ENCODE assay signal across 24 cellular contexts in the genomic region with DNA sequence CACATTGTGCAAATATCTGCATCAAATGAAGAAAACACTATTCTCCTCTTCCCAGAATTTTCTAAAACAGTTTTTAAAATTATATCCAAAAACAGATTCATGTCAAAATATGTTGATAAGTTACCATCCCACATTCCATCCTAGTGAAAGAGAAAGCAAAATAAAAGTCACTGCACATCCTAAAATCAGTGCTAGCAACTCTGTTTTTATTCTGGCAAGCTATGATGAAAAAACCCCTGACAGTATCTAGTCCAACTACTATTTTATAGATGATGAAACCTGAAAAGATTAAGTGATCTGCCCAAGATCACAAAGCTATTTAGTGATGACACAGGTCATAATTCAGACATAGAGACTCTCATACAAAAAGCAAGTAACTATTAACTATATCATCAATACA.
"Had no signal": no experiment of that assay in that cellular context is flagged by ENCODE, and none has a peak within 500 bp of the region (broad histone marks: within the 10 kb centered on the region; RNA-seq: fewer than 3 reads in every experiment).

No MANE protein-coding gene starts in this region.

- DNase-seq: activated CD4-positive, alpha-beta T cell treated with anti-CD3 and anti-CD28 coated beads, Interleukin-2, amount 10 ng/mL, durations not matched to agents 24 days and 14 days; activated CD4-positive, CD25-positive, alpha-beta regulatory T cell treated with anti-CD3 and anti-CD28 coated beads, Interleukin-2, amount 50 U/mL, for 72 hours; activated CD8-positive, alpha-beta T cell treated with anti-CD3 and anti-CD28 coated beads for 36 hours; activated naive CD4-positive, alpha-beta T cell treated with Interleukin-2 at 50 U/mL for 16 hours; activated naive CD8-positive, alpha-beta T cell treated with anti-CD3 and anti-CD28 coated beads, Interleukin-2, amount 10 ng/mL, durations not matched to agents 7 days and 5 days; activated T-cell treated with anti-CD3 and anti-CD28 coated beads, Interleukin-2, amount 50 U/mL, for 72 hours; amniotic stem cell; caudate nucleus; effector CD8-positive, alpha-beta T cell; gastrocnemius medialis; glutamatergic neuron; left cardiac atrium; left ventricle myocardium superior; mucosa of descending colon; right cardiac atrium; stimulated activated CD4-positive, alpha-beta T cell treated with anti-CD3 and anti-CD28 coated beads, Interleukin-12 subunit alpha, Interleukin-12 subunit beta, amount 100 ng/mL, for 4 hours; stimulated activated CD4-positive, alpha-beta T cell treated with anti-CD3 and anti-CD28 coated beads, Interleukin-4, amount 100 ng/mL, for 1 hour; stimulated activated naive CD8-positive, alpha-beta T cell treated with anti-CD3 and anti-CD28 coated beads, Interleukin-15, Interleukin-2, amounts not matched to agents 100 U/mL and 50 U/mL, for 24 hours; T1000; testis; transverse colon had no signal

- H3K4me3 ChIP-seq: gastrocnemius medialis, mucosa of descending colon, skin epidermis, testis, transverse colon had no signal

- H3K4me1 ChIP-seq: gastrocnemius medialis, testis, transverse colon had no signal

- H3K27me3 Mint-ChIP-seq: activated CD4-positive, alpha-beta T cell treated with anti-CD3 and anti-CD28 coated beads, Interleukin-2, amount 10 ng/mL, durations not matched to agents 24 days and 14 days; activated CD8-positive, alpha-beta T cell treated with anti-CD3 and anti-CD28 coated beads for 36 hours; activated naive CD8-positive, alpha-beta T cell treated with anti-CD3 and anti-CD28 coated beads, Interleukin-2, amount 10 ng/mL, durations not matched to agents 7 days and 5 days; natural killer cell treated with Interleukin-12 subunit alpha and Interleukin-12 subunit beta and Interleukin-15 and Interleukin-18, amount 100 ng/mL, for 72 hours had no signal

- H3K9me3 ChIP-seq: gastrocnemius medialis, mucosa of descending colon, testis, transverse colon had no signal

- H3K9me3 Mint-ChIP-seq: activated CD4-positive, alpha-beta T cell treated with anti-CD3 and anti-CD28 coated beads, Interleukin-2, amount 10 ng/mL, durations not matched to agents 24 days and 14 days; activated CD8-positive, alpha-beta T cell treated with anti-CD3 and anti-CD28 coated beads for 36 hours; activated naive CD8-positive, alpha-beta T cell treated with anti-CD3 and anti-CD28 coated beads, Interleukin-2, amount 10 ng/mL, durations not matched to agents 7 days and 5 days; activated T-cell treated with anti-CD3 and anti-CD28 coated beads, Interleukin-2, amount 50 U/mL, for 72 hours; natural killer cell treated with Interleukin-12 subunit alpha and Interleukin-12 subunit beta and Interleukin-15 and Interleukin-18, amount 100 ng/mL, for 72 hours; T-helper 1 cell treated with Interleukin-12 subunit alpha and Interleukin-12 subunit beta and Interleukin-4 antibody, amounts not matched to agents 30 μg/mL and 1 μg/mL, for 36 hours had no signal

- H3K4me3 Mint-ChIP-seq: activated CD4-positive, alpha-beta T cell treated with anti-CD3 and anti-CD28 coated beads, Interleukin-2, amount 10 ng/mL, durations not matched to agents 24 days and 14 days; activated CD8-positive, alpha-beta T cell treated with anti-CD3 and anti-CD28 coated beads for 36 hours; activated naive CD8-positive, alpha-beta T cell treated with anti-CD3 and anti-CD28 coated beads, Interleukin-2, amount 10 ng/mL, durations not matched to agents 7 days and 5 days; activated T-cell treated with anti-CD3 and anti-CD28 coated beads, Interleukin-2, amount 50 U/mL, for 72 hours; natural killer cell treated with Interleukin-12 subunit alpha and Interleukin-12 subunit beta and Interleukin-15 and Interleukin-18, amount 100 ng/mL, for 72 hours; T-helper 1 cell treated with Interleukin-12 subunit alpha and Interleukin-12 subunit beta and Interleukin-4 antibody, amounts not matched to agents 30 μg/mL and 1 μg/mL, for 36 hours had no signal

- H3K27ac Mint-ChIP-seq: activated CD4-positive, alpha-beta T cell treated with anti-CD3 and anti-CD28 coated beads, Interleukin-2, amount 10 ng/mL, durations not matched to agents 24 days and 14 days; activated CD8-positive, alpha-beta T cell treated with anti-CD3 and anti-CD28 coated beads for 36 hours; activated naive CD8-positive, alpha-beta T cell treated with anti-CD3 and anti-CD28 coated beads, Interleukin-2, amount 10 ng/mL, durations not matched to agents 7 days and 5 days; activated T-cell treated with anti-CD3 and anti-CD28 coated beads, Interleukin-2, amount 50 U/mL, for 72 hours; natural killer cell treated with Interleukin-12 subunit alpha and Interleukin-12 subunit beta and Interleukin-15 and Interleukin-18, amount 100 ng/mL, for 72 hours; T-helper 1 cell treated with Interleukin-12 subunit alpha and Interleukin-12 subunit beta and Interleukin-4 antibody, amounts not matched to agents 30 μg/mL and 1 μg/mL, for 36 hours had no signal

- H3K4me1 Mint-ChIP-seq: activated naive CD8-positive, alpha-beta T cell treated with anti-CD3 and anti-CD28 coated beads, Interleukin-2, amount 10 ng/mL, durations not matched to agents 7 days and 5 days had no signal

- H3K27ac ChIP-seq: gastrocnemius medialis, skin epidermis, testis, transverse colon had no signal

- ATAC-seq: activated CD8-positive, alpha-beta T cell treated with anti-CD3 and anti-CD28 coated beads for 36 hours; activated T-cell treated with anti-CD3 and anti-CD28 coated beads, Interleukin-2, amount 50 U/mL, for 72 hours; gastrocnemius medialis; left cardiac atrium; left ventricle myocardium superior; mucosa of descending colon; natural killer cell treated with Interleukin-12 subunit alpha and Interleukin-12 subunit beta and Interleukin-15 and Interleukin-18, amount 100 ng/mL, for 72 hours; right cardiac atrium; stimulated activated naive CD8-positive, alpha-beta T cell treated with anti-CD3 and anti-CD28 coated beads, Interleukin-15, Interleukin-2, amounts not matched to agents 100 U/mL and 50 U/mL, for 24 hours had no signal

- H3K27me3 ChIP-seq: gastrocnemius medialis, testis, transverse colon had no signal
